In genomic region chr6:165991341-165991740, GRCh38 we compare ENCODE assay signal across 1 cellular context.
TF ChIP-seq lines count a peak whose summit lies in the region.

No MANE protein-coding gene starts in this region.

TF ChIP-seq in A549, 52 proteins besides CTCF, POLR2A, EP300 and RAD21 (continued from another document):
- TF ChIP-seq ATOH8 (CRISPR knock-in tag; IDR thresholded peaks at IDR 0.05; ENCODE audit: low read depth), result no peak
- no peak for TF ChIP-seq POLR2AphosphoS2 (conservative IDR thresholded peaks at IDR 0.05; ENCODE audit: low read length)
- TF ChIP-seq EHF (CRISPR knock-in tag; IDR thresholded peaks at IDR 0.05), result no peak
- TF ChIP-seq HES2 (IDR thresholded peaks at IDR 0.05), result no peak
- no peak for TF ChIP-seq JUNB (IDR thresholded peaks at IDR 0.05)
- no peak for TF ChIP-seq SREBF2 (IDR thresholded peaks at IDR 0.05)
- no peak for TF ChIP-seq MYC (IDR thresholded peaks at IDR 0.05; ENCODE audit: borderline replicate concordance, low read length)
- no peak for TF ChIP-seq ELK1 (IDR thresholded peaks at IDR 0.05; ENCODE audit: low read depth, low read length)
